20 cellular contexts compared by ENCODE assay signal in the genomic region with DNA sequence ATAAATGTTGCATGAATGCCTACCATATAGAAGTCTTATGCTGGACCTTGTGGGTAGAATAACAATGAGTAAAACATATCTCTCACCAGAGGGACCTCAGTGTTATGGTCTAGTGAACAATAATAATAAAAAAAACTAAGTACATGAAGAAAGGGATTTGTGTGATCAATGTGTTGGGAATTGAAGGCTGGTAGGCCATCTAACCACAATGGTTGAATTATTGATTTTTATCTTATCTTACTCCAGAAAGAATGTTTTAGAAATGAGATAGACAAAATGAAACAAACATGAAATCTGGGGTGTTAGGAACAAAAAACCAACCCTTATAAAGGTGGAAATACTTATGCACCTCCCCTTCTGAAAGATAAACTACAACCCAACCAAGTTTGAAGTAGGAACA.
DNase-seq lines count a peak whose midpoint lies in the region; ATAC-seq, FAIRE-seq and TF ChIP-seq lines count a peak whose summit lies in the region.
"Had no signal": no experiment of that assay in that cellular context is flagged by ENCODE, and none has a peak within 500 bp of the region (broad histone marks: within the 10 kb centered on the region; RNA-seq: fewer than 3 reads in every experiment).

No MANE protein-coding gene starts in this region.

- H3K4me3 ChIP-seq in GM23248 (no peak overlapping the region), fibroblast of the aortic adventitia (ENCODE audit: low read depth, low read length) (no peak overlapping the region), adrenal gland (no peak overlapping the region)
- H3K4me3 ChIP-seq: BLaER1 had no signal

- peak; percentile 30 for FAIRE-seq in RCC 7860 (lab: Jason Lieb, UNC)
- FAIRE-seq: A204.1, D721Med, GM12891, GM18507, HepG2 had no signal

- H3K27ac ChIP-seq in GM23248 (no peak overlapping the region), adrenal gland (no peak overlapping the region)
- H3K27ac ChIP-seq: BLaER1 had no signal

- peak overlapping the region; percentile 13 for H3K4me2 ChIP-seq in GM23248 (ENCODE audit: unreplicated experiment)
- H3K4me2 ChIP-seq: BLaER1 had no signal

- H3K9me2 ChIP-seq in GM23248 (ENCODE audit: insufficient read depth) = no peaks in the 10 kb centered on the region

- H3K79me2 ChIP-seq in GM23248 (ENCODE audit: insufficient read depth) = no peaks in the 10 kb centered on the region

- H3K4me1 ChIP-seq in GM23248 (ENCODE audit: insufficient read depth) (peaks cover 12% of the 10 kb centered on the region; the same call in 1 of the 2 replicates), adrenal gland (replicated peaks in 1 of 2) (no peaks in the 10 kb centered on the region)
- H3K4me1 ChIP-seq: BLaER1 had no signal

- H3K9me3 ChIP-seq in GM23248 (ENCODE audit: low read depth) (no peaks in the 10 kb centered on the region), adrenal gland (replicated peaks in 1 of 3) (no peaks in the 10 kb centered on the region)
- H3K9me3 ChIP-seq: BLaER1 had no signal

- H4K20me1 ChIP-seq in GM23248 (ENCODE audit: insufficient read depth) = no peaks in the 10 kb centered on the region
- H4K20me1 ChIP-seq: BLaER1 had no signal

- H3K9ac ChIP-seq in GM23248 = no peak overlapping the region
- H3K9ac ChIP-seq: BLaER1 had no signal

- ATAC-seq in HG02759 (IDR thresholded peaks at IDR 0.05; ENCODE audit: unreplicated experiment) (no peak), HG03196 (IDR thresholded peaks at IDR 0.05; ENCODE audit: unreplicated experiment) (no peak)
- ATAC-seq: HepG2 had no signal

- H3K36me3 ChIP-seq in GM23248 (ENCODE audit: low read depth) = no peaks in the 10 kb centered on the region
- no peaks in the 10 kb centered on the region for H3K36me3 ChIP-seq in adrenal gland (replicated peaks in 1 of 2)
- H3K36me3 ChIP-seq: BLaER1 had no signal

- TF ChIP-seq CTCF in fibroblast of the aortic adventitia (IDR thresholded peaks at IDR 0.05; ENCODE audit: insufficient read depth, low read length) (no peak), adrenal gland (IDR thresholded peaks at IDR 0.05) (no peak)

- no peaks in the 10 kb centered on the region for H3K27me3 ChIP-seq in GM23248 (replicated peaks; ENCODE audit: insufficient read depth)
- no peaks in the 10 kb centered on the region for H3K27me3 ChIP-seq in adrenal gland
- H3K27me3 ChIP-seq: BLaER1 had no signal

- intact Hi-C loops in adrenal gland (cut with DNase I) = no loop called here

- DNase-seq in GM23248 = no peak
- peak; percentile 30 for DNase-seq in RCC 7860 (ENCODE audit: low spot score)
- DNase-seq in fibroblast of the aortic adventitia (ENCODE audit: low read depth) = peak; percentile 27
- DNase-seq in renal cortical epithelial cell (ENCODE audit: low read depth) = peak; percentile 36
- no peak for DNase-seq in adrenal gland
- DNase-seq: CD4-positive, alpha-beta memory T cell; GOT3; KG1; MV-4-11; NCI-H2029; NCI-H446 treated with DMSO at 0.1 percent for 48 hours; Right ventricle myocardium superior had no signal

- H3F3A ChIP-seq in GM23248 (ENCODE audit: insufficient read depth) = no peaks in the 10 kb centered on the region

- peak overlapping the region; percentile 78 for H2AFZ ChIP-seq in GM23248

- in situ Hi-C loops in GM23248 (cut with MboI) = loop anchor here (25.0 kb wide), 1 partner anchor 1177 kb away; no protein-coding TSS in a partner anchor

- TF ChIP-seq POLR2A in adrenal gland (IDR thresholded peaks at IDR 0.05) = no peak

Comparison
In these comparisons a context has a peak if more than half of its experiments do, and no peak if none do; other contexts are left out.
1. DNase-seq: peak in RCC 7860 (single experiment), fibroblast of the aortic adventitia (single experiment) and renal cortical epithelial cell (single experiment); none in GM23248 (single experiment) and adrenal gland (0 of 7).